Comparison of ENCODE assay signal across 9 cellular contexts in genomic region chr9:121367651-121368510, GRCh38. TPM values are rescaled to one million over a fixed set of nuclear protein-coding genes. Genes with fewer than 3 reads are reported as not detected.
DNase-seq lines count a peak whose midpoint lies in the region; ATAC-seq and TF ChIP-seq lines count a peak whose summit lies in the region.
"Had no signal": no experiment of that assay in that cellular context is flagged by ENCODE, and none has a peak within 500 bp of the region (broad histone marks: within the 10 kb centered on the region; RNA-seq: fewer than 3 reads in every experiment).

No MANE protein-coding gene starts in this region.

- DNase-seq in right atrium auricular region (ENCODE audit: low spot score) (no peak), left cardiac atrium (no peak), mammary epithelial cell (no peak), mesothelial cell of epicardium (ENCODE audit: low spot score in 2 of 2, unreplicated experiment in 2 of 2) (no peak), aorta (no peak), NCI-H1694 treated with DMSO at 0.1 percent for 48 hours (lab: John Stamatoyannopoulos, UW) (no peak), amniotic stem cell (lab: John Stamatoyannopoulos, UW) (no peak)
- DNase-seq: T-helper 9 cell had no signal

- dilution Hi-C loops in mammary epithelial cell (cut with HindIII; ENCODE audit: low sequenced_read_pairs): no loop called here

- H3K9me3 ChIP-seq in right atrium auricular region (no peaks in the 10 kb centered on the region), mammary epithelial cell (replicated peaks; ENCODE audit: insufficient read depth, low read length) (no peaks in the 10 kb centered on the region), aorta (ENCODE audit: control insufficient read depth, low read length) (no peaks in the 10 kb centered on the region)

- H2AFZ ChIP-seq in mammary epithelial cell (ENCODE audit: low read depth, low read length): no peak overlapping the region

- BruUV-seq in mammary epithelial cell (replicated peaks; lab: Mats Ljungman, UMichigan): no TSS peak

- H3K27me3 ChIP-seq in right atrium auricular region (no peaks in the 10 kb centered on the region), mammary epithelial cell (ENCODE audit: insufficient read depth, low read length) (no peaks in the 10 kb centered on the region), aorta (ENCODE audit: control insufficient read depth in 1 of 2, insufficient read depth in 2 of 2, low read length in 1 of 2) (no peaks in the 10 kb centered on the region)

- peak overlapping the region; percentile 54 for H3K4me3 Mint-ChIP-seq in mesothelial cell of epicardium

- TF ChIP-seq CTCF in right atrium auricular region (IDR thresholded peaks at IDR 0.05): no peak
- TF ChIP-seq CTCF in mammary epithelial cell (conservative IDR thresholded peaks at IDR 0.05 in 1 of 2, IDR thresholded peaks at IDR 0.05 in 1 of 2; ENCODE audit: extremely low read depth in 1 of 2, insufficient read depth in 1 of 2, low read depth in 1 of 2, low read length in 2 of 2): no peak
- TF ChIP-seq CTCF in mesothelial cell of epicardium (IDR thresholded peaks at IDR 0.05; ENCODE audit: unreplicated experiment): no peak

- peak overlapping the region; percentile 72 to 77 for H3K4me3 ChIP-seq in right atrium auricular region
- H3K4me3 ChIP-seq in mammary epithelial cell (replicated peaks in 1 of 3; ENCODE audit: insufficient read depth in 1 of 3, low read depth in 2 of 3, low read length in 3 of 3): no peak overlapping the region
- peak overlapping the region; percentile 36 to 84 for H3K4me3 ChIP-seq in aorta (ENCODE audit: low read length in 2 of 2)

- peak overlapping the region; percentile 55 for H3K4me2 ChIP-seq in mammary epithelial cell (ENCODE audit: insufficient read depth, low read depth, low read length)

- peak overlapping the region; percentile 87 for H3K27ac Mint-ChIP-seq in mesothelial cell of epicardium

- H3K4me1 Mint-ChIP-seq in mesothelial cell of epicardium: peaks cover 73% of the 10 kb centered on the region

- no peak overlapping the region for H3K9ac ChIP-seq in mammary epithelial cell (ENCODE audit: insufficient read depth, low read length)

- H3K4me1 ChIP-seq in right atrium auricular region (peaks cover 0 to 82% of the 10 kb centered on the region in 2 donors), mammary epithelial cell (ENCODE audit: insufficient read depth, low read length) (peaks cover 31% of the 10 kb centered on the region), aorta (ENCODE audit: control insufficient read depth in 1 of 2, insufficient read depth in 2 of 2, low read length in 2 of 2) (peaks cover 0 to 5% of the 10 kb centered on the region in 2 donors)

- H4K20me1 ChIP-seq in mammary epithelial cell (ENCODE audit: insufficient read depth, low read length): no peaks in the 10 kb centered on the region

- ATAC-seq in left cardiac atrium: no peak
- no peak for ATAC-seq in aorta (ENCODE audit: low FRiP score)
- ATAC-seq in HG03521 (IDR thresholded peaks at IDR 0.05; ENCODE audit: unreplicated experiment): no peak

- 97% methylated on average over 4 of the region's 4 CpGs for WGBS in mammary epithelial cell (ENCODE audit: low coverage, missing lambda C conversion rate)
- WGBS in aorta, 2 donors: 33 to 38% methylated on average over 4 of the region's 4 CpGs

- H3K36me3 ChIP-seq in right atrium auricular region (peaks cover 5% of the 10 kb centered on the region), mammary epithelial cell (ENCODE audit: insufficient read depth, low read length) (no peaks in the 10 kb centered on the region), aorta (ENCODE audit: control insufficient read depth in 1 of 2, insufficient read depth in 2 of 2, low read length in 1 of 2) (no peaks in the 10 kb centered on the region)

- no peaks in the 10 kb centered on the region for H3K9me3 Mint-ChIP-seq in mesothelial cell of epicardium

- no peaks in the 10 kb centered on the region for H3K27me3 Mint-ChIP-seq in mesothelial cell of epicardium (ENCODE audit: low read depth)

- intact Hi-C loops in left cardiac atrium (cut with DNase I): loop anchor here in 1 of 2 donors (2.0 kb wide), 1 partner anchor 81 kb away; no protein-coding TSS in a partner anchor
- intact Hi-C loops in mammary epithelial cell (cut with micrococcal nuclease): loop anchor here (2.0 kb wide), 1 partner anchor 17 kb away; no protein-coding TSS in a partner anchor
- intact Hi-C loops in aorta (cut with DNase I): loop anchor here in 1 of 2 donors (2.0 kb wide), 1 partner anchor 47 kb away; no protein-coding TSS in a partner anchor

- CTCF ChIA-PET in mammary epithelial cell (lab: Charles Lee; ENCODE audit: low non-redundant PET): no interaction called here

- in situ Hi-C loops in mammary epithelial cell (cut with MboI; ENCODE audit: low sequenced_read_pairs in 2 of 2): no loop called here

- peaks cover 62% of the 10 kb centered on the region for H3K79me2 ChIP-seq in mammary epithelial cell (ENCODE audit: insufficient read depth, low read length)

- H3K27ac ChIP-seq in right atrium auricular region: peak overlapping the region; percentile 95 to 98
- H3K27ac ChIP-seq in mammary epithelial cell (ENCODE audit: insufficient read depth, low read depth, low read length): no peak overlapping the region
- no peak overlapping the region for H3K27ac ChIP-seq in aorta (ENCODE audit: low read depth in 1 of 2, low read length in 2 of 2)

- H3K36me3 Mint-ChIP-seq in mesothelial cell of epicardium: no peaks in the 10 kb centered on the region

RNA-seq across cellular contexts. Expression of gene STOM, which starts 2.2 kb away (rescaled TPM):
- total RNA-seq in right atrium auricular region (100 to 1,000 TPM; 152 to 173 TPM), left cardiac atrium (100 to 1,000 TPM; 194 to 326 TPM), mammary epithelial cell (100 to 1,000 TPM in 1 of 2 donors, 10 to 100 TPM in 1; 80.3 to 124 TPM), mesothelial cell of epicardium (48.4 to 53.9 TPM (median 53.2 TPM) in 3 replicates), aorta (100 to 1,000 TPM; 375 to 384 TPM)
- polyA plus RNA-seq in mammary epithelial cell (71.7 TPM), aorta (100 to 1,000 TPM in 1 of 2 donors, 10 to 100 TPM in 1; 80.0 to 115 TPM)
- polyA minus RNA-seq in mammary epithelial cell: 41.9 TPM

Comparison
In these comparisons a context has a peak if more than half of its experiments do, and no peak if none do; other contexts are left out.
1. H3K27ac ChIP-seq: peak in right atrium auricular region (2 of 2); none in mammary epithelial cell (single experiment) and aorta (0 of 2).
2. H3K4me3 ChIP-seq: peak in right atrium auricular region (2 of 2) and aorta (2 of 2); none in mammary epithelial cell (0 of 3).